ENCODE assay signal across 1 cellular context in the genomic region with DNA sequence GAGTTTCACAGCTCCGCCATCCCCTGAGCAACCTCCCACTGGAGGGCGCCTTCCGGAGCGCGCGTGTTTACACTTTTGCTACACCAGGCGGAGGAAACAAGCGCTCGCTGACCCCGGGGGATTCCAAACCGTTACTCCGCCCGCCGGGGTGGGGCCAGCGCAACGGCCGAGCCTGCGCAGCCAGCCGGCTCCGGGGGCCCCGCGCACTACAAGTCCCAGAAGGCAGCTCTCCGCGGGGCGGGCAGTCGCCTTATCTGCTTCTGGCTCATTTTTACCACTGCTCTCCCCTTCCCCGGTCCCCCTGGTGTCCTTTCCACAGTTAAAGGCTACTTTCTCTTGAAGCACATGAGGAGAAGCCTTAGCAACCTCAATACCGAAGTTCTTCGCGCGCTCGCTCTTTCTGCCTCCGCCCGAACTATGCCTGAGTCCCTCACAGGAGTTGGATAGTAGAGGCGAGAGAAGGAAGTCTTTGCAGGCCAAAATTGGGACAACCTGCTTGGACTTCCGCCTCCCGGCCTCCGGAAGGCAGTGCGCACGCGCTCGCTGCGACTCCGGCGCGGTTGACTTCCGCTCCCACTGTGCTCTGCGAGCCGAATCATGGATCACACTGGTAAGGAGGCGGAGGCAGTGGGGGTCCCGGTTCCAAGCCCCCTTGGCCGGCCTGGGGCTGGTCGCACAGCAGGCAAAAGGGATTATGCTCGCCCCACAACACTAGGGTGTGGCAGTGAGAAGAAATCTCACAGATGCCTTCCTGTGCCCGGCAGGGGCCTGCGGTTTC.
A peak's percentile ranks its signal among the peaks of the same experiment; 100 is the strongest.
TF ChIP-seq lines count a peak whose summit lies in the region.

A gene with protein sequence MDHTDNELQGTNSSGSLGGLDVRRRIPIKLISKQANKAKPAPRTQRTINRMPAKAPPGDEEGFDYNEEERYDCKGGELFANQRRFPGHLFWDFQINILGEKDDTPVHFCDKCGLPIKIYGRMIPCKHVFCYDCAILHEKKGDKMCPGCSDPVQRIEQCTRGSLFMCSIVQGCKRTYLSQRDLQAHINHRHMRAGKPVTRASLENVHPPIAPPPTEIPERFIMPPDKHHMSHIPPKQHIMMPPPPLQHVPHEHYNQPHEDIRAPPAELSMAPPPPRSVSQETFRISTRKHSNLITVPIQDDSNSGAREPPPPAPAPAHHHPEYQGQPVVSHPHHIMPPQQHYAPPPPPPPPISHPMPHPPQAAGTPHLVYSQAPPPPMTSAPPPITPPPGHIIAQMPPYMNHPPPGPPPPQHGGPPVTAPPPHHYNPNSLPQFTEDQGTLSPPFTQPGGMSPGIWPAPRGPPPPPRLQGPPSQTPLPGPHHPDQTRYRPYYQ (plus strand): TSS at position 576 of the 778 bp plus-strand sequence. CDS start 22 bp downstream, at position 598.

TF ChIP-seq in HepG2, 621 proteins besides CTCF, POLR2A, EP300 and RAD21 (continued from another document and continues in another):
- TF ChIP-seq, protein P1, sequence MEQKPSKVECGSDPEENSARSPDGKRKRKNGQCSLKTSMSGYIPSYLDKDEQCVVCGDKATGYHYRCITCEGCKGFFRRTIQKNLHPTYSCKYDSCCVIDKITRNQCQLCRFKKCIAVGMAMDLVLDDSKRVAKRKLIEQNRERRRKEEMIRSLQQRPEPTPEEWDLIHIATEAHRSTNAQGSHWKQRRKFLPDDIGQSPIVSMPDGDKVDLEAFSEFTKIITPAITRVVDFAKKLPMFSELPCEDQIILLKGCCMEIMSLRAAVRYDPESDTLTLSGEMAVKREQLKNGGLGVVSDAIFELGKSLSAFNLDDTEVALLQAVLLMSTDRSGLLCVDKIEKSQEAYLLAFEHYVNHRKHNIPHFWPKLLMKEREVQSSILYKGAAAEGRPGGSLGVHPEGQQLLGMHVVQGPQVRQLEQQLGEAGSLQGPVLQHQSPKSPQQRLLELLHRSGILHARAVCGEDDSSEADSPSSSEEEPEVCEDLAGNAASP (CRISPR knock-in tag; IDR thresholded peaks at IDR 0.05; ENCODE audit: borderline replicate concordance): peak; percentile 7
- TF ChIP-seq MED8 (CRISPR knock-in tag; IDR thresholded peaks at IDR 0.05; ENCODE audit: insufficient replicate concordance) (no peak), ZBTB3 (CRISPR knock-in tag; IDR thresholded peaks at IDR 0.05; ENCODE audit: borderline replicate concordance, low read depth) (no peak), HNRNPUL1 (IDR thresholded peaks at IDR 0.05; ENCODE audit: low read depth, low read length) (no peak), CHD4 (IDR thresholded peaks at IDR 0.05; ENCODE audit: borderline replicate concordance, low read length) (peak; percentile 48; the same call in 1 of the 2 replicates), ZNF441 (CRISPR knock-in tag; IDR thresholded peaks at IDR 0.05; ENCODE audit: borderline replicate concordance) (peak; percentile 74), RELA (CRISPR knock-in tag; IDR thresholded peaks at IDR 0.05) (no peak), ZNF747 (CRISPR knock-in tag; IDR thresholded peaks at IDR 0.05; ENCODE audit: borderline replicate concordance) (no peak; the same call in 1 of the 2 replicates), ZNF510 (CRISPR knock-in tag; IDR thresholded peaks at IDR 0.05; ENCODE audit: low read depth) (no peak), NR2F6 (IDR thresholded peaks at IDR 0.05) (no peak), NR2F6 (CRISPR knock-in tag; IDR thresholded peaks at IDR 0.05) (peak; percentile 77; the same call in 1 of the 2 replicates)
- TF ChIP-seq, protein P2, sequence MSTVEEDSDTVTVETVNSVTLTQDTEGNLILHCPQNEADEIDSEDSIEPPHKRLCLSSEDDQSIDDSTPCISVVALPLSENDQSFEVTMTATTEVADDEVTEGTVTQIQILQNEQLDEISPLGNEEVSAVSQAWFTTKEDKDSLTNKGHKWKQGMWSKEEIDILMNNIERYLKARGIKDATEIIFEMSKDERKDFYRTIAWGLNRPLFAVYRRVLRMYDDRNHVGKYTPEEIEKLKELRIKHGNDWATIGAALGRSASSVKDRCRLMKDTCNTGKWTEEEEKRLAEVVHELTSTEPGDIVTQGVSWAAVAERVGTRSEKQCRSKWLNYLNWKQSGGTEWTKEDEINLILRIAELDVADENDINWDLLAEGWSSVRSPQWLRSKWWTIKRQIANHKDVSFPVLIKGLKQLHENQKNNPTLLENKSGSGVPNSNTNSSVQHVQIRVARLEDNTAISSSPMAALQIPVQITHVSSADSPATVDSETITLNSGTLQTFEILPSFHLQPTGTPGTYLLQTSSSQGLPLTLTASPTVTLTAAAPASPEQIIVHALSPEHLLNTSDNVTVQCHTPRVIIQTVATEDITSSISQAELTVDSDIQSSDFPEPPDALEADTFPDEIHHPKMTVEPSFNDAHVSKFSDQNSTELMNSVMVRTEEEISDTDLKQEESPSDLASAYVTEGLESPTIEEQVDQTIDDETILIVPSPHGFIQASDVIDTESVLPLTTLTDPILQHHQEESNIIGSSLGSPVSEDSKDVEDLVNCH (CRISPR knock-in tag; IDR thresholded peaks at IDR 0.05): no peak
- TF ChIP-seq, protein P3, sequence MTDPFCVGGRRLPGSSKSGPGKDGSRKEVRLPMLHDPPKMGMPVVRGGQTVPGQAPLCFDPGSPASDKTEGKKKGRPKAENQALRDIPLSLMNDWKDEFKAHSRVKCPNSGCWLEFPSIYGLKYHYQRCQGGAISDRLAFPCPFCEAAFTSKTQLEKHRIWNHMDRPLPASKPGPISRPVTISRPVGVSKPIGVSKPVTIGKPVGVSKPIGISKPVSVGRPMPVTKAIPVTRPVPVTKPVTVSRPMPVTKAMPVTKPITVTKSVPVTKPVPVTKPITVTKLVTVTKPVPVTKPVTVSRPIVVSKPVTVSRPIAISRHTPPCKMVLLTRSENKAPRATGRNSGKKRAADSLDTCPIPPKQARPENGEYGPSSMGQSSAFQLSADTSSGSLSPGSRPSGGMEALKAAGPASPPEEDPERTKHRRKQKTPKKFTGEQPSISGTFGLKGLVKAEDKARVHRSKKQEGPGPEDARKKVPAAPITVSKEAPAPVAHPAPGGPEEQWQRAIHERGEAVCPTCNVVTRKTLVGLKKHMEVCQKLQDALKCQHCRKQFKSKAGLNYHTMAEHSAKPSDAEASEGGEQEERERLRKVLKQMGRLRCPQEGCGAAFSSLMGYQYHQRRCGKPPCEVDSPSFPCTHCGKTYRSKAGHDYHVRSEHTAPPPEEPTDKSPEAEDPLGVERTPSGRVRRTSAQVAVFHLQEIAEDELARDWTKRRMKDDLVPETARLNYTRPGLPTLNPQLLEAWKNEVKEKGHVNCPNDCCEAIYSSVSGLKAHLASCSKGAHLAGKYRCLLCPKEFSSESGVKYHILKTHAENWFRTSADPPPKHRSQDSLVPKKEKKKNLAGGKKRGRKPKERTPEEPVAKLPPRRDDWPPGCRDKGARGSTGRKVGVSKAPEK (CRISPR knock-in tag; IDR thresholded peaks at IDR 0.05; ENCODE audit: borderline replicate concordance): no peak
- TF ChIP-seq, protein P4, sequence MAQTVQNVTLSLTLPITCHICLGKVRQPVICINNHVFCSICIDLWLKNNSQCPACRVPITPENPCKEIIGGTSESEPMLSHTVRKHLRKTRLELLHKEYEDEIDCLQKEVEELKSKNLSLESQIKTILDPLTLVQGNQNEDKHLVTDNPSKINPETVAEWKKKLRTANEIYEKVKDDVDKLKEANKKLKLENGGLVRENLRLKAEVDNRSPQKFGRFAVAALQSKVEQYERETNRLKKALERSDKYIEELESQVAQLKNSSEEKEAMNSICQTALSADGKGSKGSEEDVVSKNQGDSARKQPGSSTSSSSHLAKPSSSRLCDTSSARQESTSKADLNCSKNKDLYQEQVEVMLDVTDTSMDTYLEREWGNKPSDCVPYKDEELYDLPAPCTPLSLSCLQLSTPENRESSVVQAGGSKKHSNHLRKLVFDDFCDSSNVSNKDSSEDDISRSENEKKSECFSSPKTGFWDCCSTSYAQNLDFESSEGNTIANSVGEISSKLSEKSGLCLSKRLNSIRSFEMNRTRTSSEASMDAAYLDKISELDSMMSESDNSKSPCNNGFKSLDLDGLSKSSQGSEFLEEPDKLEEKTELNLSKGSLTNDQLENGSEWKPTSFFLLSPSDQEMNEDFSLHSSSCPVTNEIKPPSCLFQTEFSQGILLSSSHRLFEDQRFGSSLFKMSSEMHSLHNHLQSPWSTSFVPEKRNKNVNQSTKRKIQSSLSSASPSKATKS (CRISPR knock-in tag; IDR thresholded peaks at IDR 0.05): no peak
- TF ChIP-seq, protein P5, sequence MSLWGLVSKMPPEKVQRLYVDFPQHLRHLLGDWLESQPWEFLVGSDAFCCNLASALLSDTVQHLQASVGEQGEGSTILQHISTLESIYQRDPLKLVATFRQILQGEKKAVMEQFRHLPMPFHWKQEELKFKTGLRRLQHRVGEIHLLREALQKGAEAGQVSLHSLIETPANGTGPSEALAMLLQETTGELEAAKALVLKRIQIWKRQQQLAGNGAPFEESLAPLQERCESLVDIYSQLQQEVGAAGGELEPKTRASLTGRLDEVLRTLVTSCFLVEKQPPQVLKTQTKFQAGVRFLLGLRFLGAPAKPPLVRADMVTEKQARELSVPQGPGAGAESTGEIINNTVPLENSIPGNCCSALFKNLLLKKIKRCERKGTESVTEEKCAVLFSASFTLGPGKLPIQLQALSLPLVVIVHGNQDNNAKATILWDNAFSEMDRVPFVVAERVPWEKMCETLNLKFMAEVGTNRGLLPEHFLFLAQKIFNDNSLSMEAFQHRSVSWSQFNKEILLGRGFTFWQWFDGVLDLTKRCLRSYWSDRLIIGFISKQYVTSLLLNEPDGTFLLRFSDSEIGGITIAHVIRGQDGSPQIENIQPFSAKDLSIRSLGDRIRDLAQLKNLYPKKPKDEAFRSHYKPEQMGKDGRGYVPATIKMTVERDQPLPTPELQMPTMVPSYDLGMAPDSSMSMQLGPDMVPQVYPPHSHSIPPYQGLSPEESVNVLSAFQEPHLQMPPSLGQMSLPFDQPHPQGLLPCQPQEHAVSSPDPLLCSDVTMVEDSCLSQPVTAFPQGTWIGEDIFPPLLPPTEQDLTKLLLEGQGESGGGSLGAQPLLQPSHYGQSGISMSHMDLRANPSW (CRISPR knock-in tag; IDR thresholded peaks at IDR 0.05; ENCODE audit: borderline replicate concordance): peak; percentile 27; the same call in 1 of the 2 replicates
- TF ChIP-seq, protein P6, sequence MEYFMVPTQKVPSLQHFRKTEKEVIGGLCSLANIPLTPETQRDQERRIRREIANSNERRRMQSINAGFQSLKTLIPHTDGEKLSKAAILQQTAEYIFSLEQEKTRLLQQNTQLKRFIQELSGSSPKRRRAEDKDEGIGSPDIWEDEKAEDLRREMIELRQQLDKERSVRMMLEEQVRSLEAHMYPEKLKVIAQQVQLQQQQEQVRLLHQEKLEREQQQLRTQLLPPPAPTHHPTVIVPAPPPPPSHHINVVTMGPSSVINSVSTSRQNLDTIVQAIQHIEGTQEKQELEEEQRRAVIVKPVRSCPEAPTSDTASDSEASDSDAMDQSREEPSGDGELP (IDR thresholded peaks at IDR 0.05; ENCODE audit: borderline replicate concordance, low read depth): peak; percentile 42; the same call in 1 of the 2 replicates
- TF ChIP-seq, protein P7, sequence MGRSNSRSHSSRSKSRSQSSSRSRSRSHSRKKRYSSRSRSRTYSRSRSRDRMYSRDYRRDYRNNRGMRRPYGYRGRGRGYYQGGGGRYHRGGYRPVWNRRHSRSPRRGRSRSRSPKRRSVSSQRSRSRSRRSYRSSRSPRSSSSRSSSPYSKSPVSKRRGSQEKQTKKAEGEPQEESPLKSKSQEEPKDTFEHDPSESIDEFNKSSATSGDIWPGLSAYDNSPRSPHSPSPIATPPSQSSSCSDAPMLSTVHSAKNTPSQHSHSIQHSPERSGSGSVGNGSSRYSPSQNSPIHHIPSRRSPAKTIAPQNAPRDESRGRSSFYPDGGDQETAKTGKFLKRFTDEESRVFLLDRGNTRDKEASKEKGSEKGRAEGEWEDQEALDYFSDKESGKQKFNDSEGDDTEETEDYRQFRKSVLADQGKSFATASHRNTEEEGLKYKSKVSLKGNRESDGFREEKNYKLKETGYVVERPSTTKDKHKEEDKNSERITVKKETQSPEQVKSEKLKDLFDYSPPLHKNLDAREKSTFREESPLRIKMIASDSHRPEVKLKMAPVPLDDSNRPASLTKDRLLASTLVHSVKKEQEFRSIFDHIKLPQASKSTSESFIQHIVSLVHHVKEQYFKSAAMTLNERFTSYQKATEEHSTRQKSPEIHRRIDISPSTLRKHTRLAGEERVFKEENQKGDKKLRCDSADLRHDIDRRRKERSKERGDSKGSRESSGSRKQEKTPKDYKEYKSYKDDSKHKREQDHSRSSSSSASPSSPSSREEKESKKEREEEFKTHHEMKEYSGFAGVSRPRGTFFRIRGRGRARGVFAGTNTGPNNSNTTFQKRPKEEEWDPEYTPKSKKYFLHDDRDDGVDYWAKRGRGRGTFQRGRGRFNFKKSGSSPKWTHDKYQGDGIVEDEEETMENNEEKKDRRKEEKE (IDR thresholded peaks at IDR 0.05): no peak
- TF ChIP-seq, protein P8, sequence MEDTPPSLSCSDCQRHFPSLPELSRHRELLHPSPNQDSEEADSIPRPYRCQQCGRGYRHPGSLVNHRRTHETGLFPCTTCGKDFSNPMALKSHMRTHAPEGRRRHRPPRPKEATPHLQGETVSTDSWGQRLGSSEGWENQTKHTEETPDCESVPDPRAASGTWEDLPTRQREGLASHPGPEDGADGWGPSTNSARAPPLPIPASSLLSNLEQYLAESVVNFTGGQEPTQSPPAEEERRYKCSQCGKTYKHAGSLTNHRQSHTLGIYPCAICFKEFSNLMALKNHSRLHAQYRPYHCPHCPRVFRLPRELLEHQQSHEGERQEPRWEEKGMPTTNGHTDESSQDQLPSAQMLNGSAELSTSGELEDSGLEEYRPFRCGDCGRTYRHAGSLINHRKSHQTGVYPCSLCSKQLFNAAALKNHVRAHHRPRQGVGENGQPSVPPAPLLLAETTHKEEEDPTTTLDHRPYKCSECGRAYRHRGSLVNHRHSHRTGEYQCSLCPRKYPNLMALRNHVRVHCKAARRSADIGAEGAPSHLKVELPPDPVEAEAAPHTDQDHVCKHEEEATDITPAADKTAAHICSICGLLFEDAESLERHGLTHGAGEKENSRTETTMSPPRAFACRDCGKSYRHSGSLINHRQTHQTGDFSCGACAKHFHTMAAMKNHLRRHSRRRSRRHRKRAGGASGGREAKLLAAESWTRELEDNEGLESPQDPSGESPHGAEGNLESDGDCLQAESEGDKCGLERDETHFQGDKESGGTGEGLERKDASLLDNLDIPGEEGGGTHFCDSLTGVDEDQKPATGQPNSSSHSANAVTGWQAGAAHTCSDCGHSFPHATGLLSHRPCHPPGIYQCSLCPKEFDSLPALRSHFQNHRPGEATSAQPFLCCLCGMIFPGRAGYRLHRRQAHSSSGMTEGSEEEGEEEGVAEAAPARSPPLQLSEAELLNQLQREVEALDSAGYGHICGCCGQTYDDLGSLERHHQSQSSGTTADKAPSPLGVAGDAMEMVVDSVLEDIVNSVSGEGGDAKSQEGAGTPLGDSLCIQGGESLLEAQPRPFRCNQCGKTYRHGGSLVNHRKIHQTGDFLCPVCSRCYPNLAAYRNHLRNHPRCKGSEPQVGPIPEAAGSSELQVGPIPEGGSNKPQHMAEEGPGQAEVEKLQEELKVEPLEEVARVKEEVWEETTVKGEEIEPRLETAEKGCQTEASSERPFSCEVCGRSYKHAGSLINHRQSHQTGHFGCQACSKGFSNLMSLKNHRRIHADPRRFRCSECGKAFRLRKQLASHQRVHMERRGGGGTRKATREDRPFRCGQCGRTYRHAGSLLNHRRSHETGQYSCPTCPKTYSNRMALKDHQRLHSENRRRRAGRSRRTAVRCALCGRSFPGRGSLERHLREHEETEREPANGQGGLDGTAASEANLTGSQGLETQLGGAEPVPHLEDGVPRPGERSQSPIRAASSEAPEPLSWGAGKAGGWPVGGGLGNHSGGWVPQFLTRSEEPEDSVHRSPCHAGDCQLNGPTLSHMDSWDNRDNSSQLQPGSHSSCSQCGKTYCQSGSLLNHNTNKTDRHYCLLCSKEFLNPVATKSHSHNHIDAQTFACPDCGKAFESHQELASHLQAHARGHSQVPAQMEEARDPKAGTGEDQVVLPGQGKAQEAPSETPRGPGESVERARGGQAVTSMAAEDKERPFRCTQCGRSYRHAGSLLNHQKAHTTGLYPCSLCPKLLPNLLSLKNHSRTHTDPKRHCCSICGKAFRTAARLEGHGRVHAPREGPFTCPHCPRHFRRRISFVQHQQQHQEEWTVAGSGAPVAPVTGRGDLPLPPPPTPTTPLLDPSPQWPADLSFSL (CRISPR knock-in tag; IDR thresholded peaks at IDR 0.05): no peak
